In genomic region chr9:94167376-94167775, GRCh38 we compare ENCODE assay signal across 8 cellular contexts.
DNase-seq lines count a peak whose midpoint lies in the region; ATAC-seq and TF ChIP-seq lines count a peak whose summit lies in the region.

No MANE protein-coding gene starts in this region.

- POLR2A ChIA-PET in AG04449 (lab: Yijun Ruan, JAX) = no interaction called here
- POLR2A ChIA-PET in naive thymus-derived CD4-positive, alpha-beta T cell (lab: Charles Lee) = no interaction called here

- H3K9me3 Mint-ChIP-seq in dendritic cell treated with granulocyte-macrophage colony-stimulating factor and Interleukin-4, amounts not matched to agents 40 ng/mL and 50 ng/mL, for 4 days = no peaks in the 10 kb centered on the region
- peaks cover 0 to 2% (median 0%) of the 10 kb centered on the region in 11 donors for H3K9me3 Mint-ChIP-seq in naive thymus-derived CD4-positive, alpha-beta T cell

- H3K27ac ChIP-seq in Karpas-422 (ENCODE audit: low read length) = peak overlapping the region; percentile 85
- peak overlapping the region; percentile 100 for H3K27ac ChIP-seq in naive thymus-derived CD4-positive, alpha-beta T cell (ENCODE audit: low read depth, low read length)

- ATAC-seq in naive thymus-derived CD4-positive, alpha-beta T cell = no peak
- ATAC-seq in HG03095 (IDR thresholded peaks at IDR 0.05; ENCODE audit: unreplicated experiment) (no peak), HG03460 (IDR thresholded peaks at IDR 0.05; ENCODE audit: unreplicated experiment) (no peak), GM19452 (IDR thresholded peaks at IDR 0.05; ENCODE audit: unreplicated experiment) (no peak)

- peak overlapping the region; percentile 93 for H3K9ac ChIP-seq in Karpas-422 (ENCODE audit: low read length)

- peaks cover 32% of the 10 kb centered on the region for H3K4me1 Mint-ChIP-seq in dendritic cell treated with granulocyte-macrophage colony-stimulating factor and Interleukin-4, amounts not matched to agents 40 ng/mL and 50 ng/mL, for 4 days (ENCODE audit: low read depth)
- H3K4me1 Mint-ChIP-seq in naive thymus-derived CD4-positive, alpha-beta T cell = peaks cover 40 to 71% (median 64%) of the 10 kb centered on the region in 7 donors

- peaks cover 47% of the 10 kb centered on the region for H4K20me1 ChIP-seq in Karpas-422 (ENCODE audit: insufficient read depth, low read depth, low read length)

- intact Hi-C loops in dendritic cell treated with granulocyte-macrophage colony-stimulating factor and Interleukin-4, amounts not matched to agents 40 ng/mL and 50 ng/mL, for 4 days (cut with micrococcal nuclease) = loop anchor here (2.0 to 5.0 kb wide), 4 partner anchors 45 to 210 kb away; partner anchors contain the start of genes BARX1 and ZNF169
- intact Hi-C loops in naive thymus-derived CD4-positive, alpha-beta T cell (cut with micrococcal nuclease) = loop anchor here (2.0 to 10.0 kb wide), 13 partner anchors 13 to 1843 kb away; partner anchors contain the start of genes CENPP (in 2 of the 2), ERCC6L2 (in 2 of the 2), FAM120AOS (in 2 of the 2) and NOL8 (in 2 of the 2)

- CTCF ChIA-PET in AG04449 (lab: Yijun Ruan, JAX) = interaction anchor here (1.6 to 1.8 kb wide), 2 partner anchors 101 to 153 kb away, joined by 7 read pairs; no protein-coding TSS in a partner anchor
- CTCF ChIA-PET in naive thymus-derived CD4-positive, alpha-beta T cell (lab: Charles Lee) = no interaction called here

- H3K36me3 Mint-ChIP-seq in dendritic cell treated with granulocyte-macrophage colony-stimulating factor and Interleukin-4, amounts not matched to agents 40 ng/mL and 50 ng/mL, for 4 days (ENCODE audit: low read depth) = peaks cover 17% of the 10 kb centered on the region
- peaks cover 0 to 2% (median 0%) of the 10 kb centered on the region in 5 donors for H3K36me3 Mint-ChIP-seq in naive thymus-derived CD4-positive, alpha-beta T cell

- H2AFZ ChIP-seq in Karpas-422 (ENCODE audit: low read length) = no peak overlapping the region

- H3K4me3 ChIP-seq in AG04449 (ENCODE audit: low read depth, low read length) = peak overlapping the region; percentile 80
- H3K4me3 ChIP-seq in Karpas-422 (ENCODE audit: low read length) = peak overlapping the region; percentile 99
- H3K4me3 ChIP-seq in naive thymus-derived CD4-positive, alpha-beta T cell (ENCODE audit: low read length) = peak overlapping the region; percentile 82

- H3K4me2 ChIP-seq in Karpas-422 (ENCODE audit: low read depth, low read length, poor library complexity, severe bottlenecking) = peak overlapping the region; percentile 81

- no peaks in the 10 kb centered on the region for H3K27me3 ChIP-seq in Karpas-422 (ENCODE audit: low read length)
- no peaks in the 10 kb centered on the region for H3K27me3 ChIP-seq in naive thymus-derived CD4-positive, alpha-beta T cell (ENCODE audit: control insufficient read depth in 2 of 2, insufficient read depth in 2 of 2, low read length in 2 of 2)

- no peaks in the 10 kb centered on the region for H3K9me2 ChIP-seq in Karpas-422 (replicated peaks; ENCODE audit: insufficient read depth, low read length)

- peak overlapping the region; percentile 94 for H3K27ac Mint-ChIP-seq in dendritic cell treated with granulocyte-macrophage colony-stimulating factor and Interleukin-4, amounts not matched to agents 40 ng/mL and 50 ng/mL, for 4 days
- H3K27ac Mint-ChIP-seq in naive thymus-derived CD4-positive, alpha-beta T cell = peak overlapping the region; percentile 57 to 97 (median 90)

- peaks cover 25% of the 10 kb centered on the region; the same call in 1 of the 2 replicates for H3K36me3 ChIP-seq in Karpas-422 (ENCODE audit: insufficient read depth, low read length)
- no peaks in the 10 kb centered on the region for H3K36me3 ChIP-seq in naive thymus-derived CD4-positive, alpha-beta T cell (ENCODE audit: control insufficient read depth in 2 of 3, insufficient read depth in 3 of 3, low read length in 3 of 3)

- DNase-seq in AG04449 (ENCODE audit: low read depth, low spot score) = no peak
- DNase-seq in Karpas-422 = no peak
- no peak for DNase-seq in naive thymus-derived CD4-positive, alpha-beta T cell
- no peak for DNase-seq in SK-N-DZ (ENCODE audit: low spot score)

- H3K27me3 Mint-ChIP-seq in dendritic cell treated with granulocyte-macrophage colony-stimulating factor and Interleukin-4, amounts not matched to agents 40 ng/mL and 50 ng/mL, for 4 days = no peaks in the 10 kb centered on the region
- no peaks in the 10 kb centered on the region for H3K27me3 Mint-ChIP-seq in naive thymus-derived CD4-positive, alpha-beta T cell

- no peaks in the 10 kb centered on the region for H3K9me3 ChIP-seq in Karpas-422 (ENCODE audit: low read length)
- H3K9me3 ChIP-seq in naive thymus-derived CD4-positive, alpha-beta T cell (ENCODE audit: control insufficient read depth in 2 of 3, low read length in 3 of 3) = no peaks in the 10 kb centered on the region

- peak overlapping the region; percentile 89 for H3K4me3 Mint-ChIP-seq in dendritic cell treated with granulocyte-macrophage colony-stimulating factor and Interleukin-4, amounts not matched to agents 40 ng/mL and 50 ng/mL, for 4 days
- H3K4me3 Mint-ChIP-seq in naive thymus-derived CD4-positive, alpha-beta T cell = peak overlapping the region; percentile 84 to 96 (median 88)

- H3K79me2 ChIP-seq in Karpas-422 (ENCODE audit: low read length) = peaks cover 56% of the 10 kb centered on the region

- H3K4me1 ChIP-seq in Karpas-422 (ENCODE audit: low read length) = peaks cover 56% of the 10 kb centered on the region
- peaks cover 37 to 38% of the 10 kb centered on the region in 2 donors for H3K4me1 ChIP-seq in naive thymus-derived CD4-positive, alpha-beta T cell (ENCODE audit: control insufficient read depth in 2 of 2, insufficient read depth in 2 of 2, low read length in 2 of 2)

- no peak for TF ChIP-seq CTCF in AG04449 (IDR thresholded peaks at IDR 0.05; ENCODE audit: insufficient read depth, low read length, missing control alignments)
